Comparison of ENCODE assay signal across 13 cellular contexts in genomic region chr20:43863821-43864544, GRCh38.
DNase-seq lines count a peak whose midpoint lies in the region; ATAC-seq lines count a peak whose summit lies in the region.
"Had no signal": no experiment of that assay in that cellular context is flagged by ENCODE, and none has a peak within 500 bp of the region (broad histone marks: within the 10 kb centered on the region; RNA-seq: fewer than 3 reads in every experiment).

No MANE protein-coding gene starts in this region.

- no peak for ATAC-seq in GM19452 (IDR thresholded peaks at IDR 0.05; ENCODE audit: unreplicated experiment)
- ATAC-seq: activated T-helper 17 cell treated with anti-CD3 and anti-CD28 coated beads, Interleukin-2, amount 50 U/mL, for 72 hours; GM12878 had no signal

- DNase-seq in Ammon's horn (ENCODE audit: low spot score) = peak; percentile 80
- DNase-seq in anterior cingulate cortex (lab: John Stamatoyannopoulos, UW) = peak in 34 of 58 donors; percentile 2 to 64 (median 26)
- peak; percentile 45 for DNase-seq in globus pallidus (ENCODE audit: low spot score)
- peak; percentile 4 for DNase-seq in putamen (ENCODE audit: low spot score)
- DNase-seq in epidermal melanocyte (ENCODE audit: insufficient read length, low spot score) = no peak
- no peak for DNase-seq in activated CD8-positive, alpha-beta memory T cell treated with anti-CD3 and anti-CD28 coated beads, Interleukin-2, amount 50 U/mL, for 48 hours
- no peak for DNase-seq in iPS-NIHi11 (ENCODE audit: low spot score)
- DNase-seq: CD4-positive, CD25-positive, alpha-beta regulatory T cell; DMS 273 treated with DMSO at 0.1 percent for 48 hours; stimulated activated CD4-positive, alpha-beta T cell treated with anti-CD3 and anti-CD28 coated beads, Interleukin-2, amount 100 ng/mL, for 24 hours had no signal

Comparison
In these comparisons a context has a peak if more than half of its experiments do, and no peak if none do; other contexts are left out.
1. DNase-seq: peak in Ammon's horn (single experiment), anterior cingulate cortex (34 of 58), globus pallidus (single experiment) and putamen (single experiment); none in epidermal melanocyte (single experiment), activated CD8-positive, alpha-beta memory T cell treated with anti-CD3 and anti-CD28 coated beads, Interleukin-2, amount 50 U/mL, for 48 hours (single experiment) and iPS-NIHi11 (single experiment).